ENCODE assay signal across 8 cellular contexts in the genomic region with DNA sequence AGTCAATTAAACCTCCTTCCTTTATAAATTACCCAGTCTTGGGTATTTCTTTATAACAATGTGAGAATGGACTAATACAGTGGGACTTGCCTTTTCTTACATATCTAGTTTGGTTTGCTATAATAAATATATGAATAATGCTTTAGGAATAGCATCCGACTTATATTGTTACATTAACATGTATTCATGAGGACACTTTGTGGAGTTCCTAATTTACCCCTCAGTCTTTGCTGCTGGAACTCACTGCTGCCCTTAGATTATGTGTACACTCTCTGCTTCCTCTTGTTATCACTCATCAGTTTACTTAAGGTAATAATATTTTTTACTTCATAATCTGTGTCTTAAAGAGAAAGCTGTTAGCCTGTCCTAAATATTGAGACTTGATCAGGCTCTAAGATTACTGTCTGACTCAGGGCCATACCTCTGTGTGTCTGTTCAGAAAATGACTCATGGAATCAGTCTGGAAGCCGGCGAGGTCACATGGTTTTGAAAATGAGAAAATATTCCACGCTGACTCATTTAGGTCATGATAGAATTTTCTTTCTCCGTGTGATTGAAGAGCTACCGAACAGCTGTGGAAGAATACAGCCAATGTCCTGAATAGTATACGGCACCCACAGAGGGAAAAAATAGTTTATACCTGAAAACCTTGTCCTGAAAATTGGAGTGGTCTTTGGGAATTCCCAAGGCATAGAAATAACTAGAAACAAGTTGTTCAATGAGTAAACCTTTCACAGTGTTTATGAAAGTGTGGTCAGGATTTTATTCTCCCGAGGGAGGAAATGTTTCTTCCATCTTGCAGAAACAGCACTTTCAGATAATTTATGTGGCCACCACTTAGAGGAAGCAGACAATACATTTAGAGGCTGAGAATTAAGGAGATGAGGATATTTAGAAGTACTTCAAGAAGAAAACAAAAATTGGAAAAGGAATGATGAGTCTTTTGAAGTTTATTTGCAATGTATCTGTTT.
DNase-seq lines count a peak whose midpoint lies in the region; ATAC-seq and TF ChIP-seq lines count a peak whose summit lies in the region.

No MANE protein-coding gene starts in this region.

- H3K36me3 Mint-ChIP-seq in T-cell, result no peaks in the 10 kb centered on the region

- H3K27ac Mint-ChIP-seq in T-cell, result peak overlapping the region in 1 of 2 donors; percentile 8

- no peak for TF ChIP-seq CTCF in retinal pigment epithelial cell (conservative IDR thresholded peaks at IDR 0.05; ENCODE audit: low read depth, low read length)

- H3K27me3 Mint-ChIP-seq in T-cell, result peaks cover 0 to 2% of the 10 kb centered on the region in 2 donors

- no peak overlapping the region for H3K4me3 Mint-ChIP-seq in T-cell

- peaks cover 0 to 12% (median 9%) of the 10 kb centered on the region in 3 donors for H3K4me1 Mint-ChIP-seq in T-cell

- POLR2A ChIA-PET in T-cell (lab: Charles Lee), result no interaction called here

- peak; percentile 1 for DNase-seq in stimulated activated CD8-positive, alpha-beta memory T cell treated with anti-CD3 and anti-CD28 coated beads, Interleukin-12 subunit alpha, Interleukin-12 subunit beta, amount 100 ng/mL, for 1 hour (ENCODE audit: low read depth)
- no peak for DNase-seq in stimulated activated CD8-positive, alpha-beta memory T cell treated with anti-CD3 and anti-CD28 coated beads, Interleukin-4, amount 100 ng/mL, for 48 hours
- DNase-seq in T-cell (peak in 1 of 34 experiments; percentile 2), fibroblast of gingiva (ENCODE audit: low read depth) (peak; percentile 84), retinal pigment epithelial cell (ENCODE audit: low read depth) (peak; percentile 87), UCSD-AML1 (lab: John Stamatoyannopoulos, UW; ENCODE audit: unreplicated experiment) (no peak), Kasumi-1 (lab: John Stamatoyannopoulos, UW) (no peak)

- CTCF ChIA-PET in T-cell (lab: Charles Lee), result no interaction called here

- H3K9me3 Mint-ChIP-seq in T-cell, result no peaks in the 10 kb centered on the region

- H3K4me3 ChIP-seq in retinal pigment epithelial cell (ENCODE audit: low read length), result peak overlapping the region; percentile 27

- ATAC-seq in HG03095 (IDR thresholded peaks at IDR 0.05; ENCODE audit: unreplicated experiment) (peak; percentile 92), T-cell (replicated peaks in 1 of 4) (peak in 3 of 4 experiments; percentile 20 to 80 (median 57))

Comparison
In these comparisons a context has a peak if more than half of its experiments do, and no peak if none do; other contexts are left out.
1. DNase-seq: peak in stimulated activated CD8-positive, alpha-beta memory T cell treated with anti-CD3 and anti-CD28 coated beads, Interleukin-12 subunit alpha, Interleukin-12 subunit beta, amount 100 ng/mL, for 1 hour (single experiment), fibroblast of gingiva (single experiment) and retinal pigment epithelial cell (single experiment); none in stimulated activated CD8-positive, alpha-beta memory T cell treated with anti-CD3 and anti-CD28 coated beads, Interleukin-4, amount 100 ng/mL, for 48 hours (single experiment), UCSD-AML1 (single experiment) and Kasumi-1 (0 of 2).